1 cellular context compared by ENCODE assay signal in genomic region chr10:97445722-97446639, GRCh38.
TF ChIP-seq lines count a peak whose summit lies in the region.

A gene with protein sequence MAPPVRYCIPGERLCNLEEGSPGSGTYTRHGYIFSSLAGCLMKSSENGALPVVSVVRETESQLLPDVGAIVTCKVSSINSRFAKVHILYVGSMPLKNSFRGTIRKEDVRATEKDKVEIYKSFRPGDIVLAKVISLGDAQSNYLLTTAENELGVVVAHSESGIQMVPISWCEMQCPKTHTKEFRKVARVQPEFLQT (minus strand): TSS chr10:97446006. CDS start chr10:97445985, 21 bp downstream.
Gene ZDHHC16, plus strand, starts transcription at chr10:97446175. Its CDS starts 5,501 bp downstream, at chr10:97451676.

TF ChIP-seq in K562, 482 proteins besides CTCF, POLR2A, EP300 and RAD21 (continued from another document and continues in another):
- TF ChIP-seq, protein P1, sequence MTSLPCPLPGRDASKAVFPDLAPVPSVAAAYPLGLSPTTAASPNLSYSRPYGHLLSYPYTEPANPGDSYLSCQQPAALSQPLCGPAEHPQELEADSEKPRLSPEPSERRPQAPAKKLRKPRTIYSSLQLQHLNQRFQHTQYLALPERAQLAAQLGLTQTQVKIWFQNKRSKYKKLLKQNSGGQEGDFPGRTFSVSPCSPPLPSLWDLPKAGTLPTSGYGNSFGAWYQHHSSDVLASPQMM (CRISPR knock-in tag; IDR thresholded peaks at IDR 0.05), result no peak
- TF ChIP-seq TAF9B (IDR thresholded peaks at IDR 0.05; ENCODE audit: partially characterized antibody), result peak; percentile 53
- TF ChIP-seq GABPA (tag; conservative IDR thresholded peaks at IDR 0.05; ENCODE audit: low read depth), result peak; percentile 57; the same call in 1 of the 2 replicates
- peak; percentile 70; the same call in 1 of the 2 replicates for TF ChIP-seq MXI1 (IDR thresholded peaks at IDR 0.05; ENCODE audit: low read depth, low read length)
- TF ChIP-seq, protein P2, sequence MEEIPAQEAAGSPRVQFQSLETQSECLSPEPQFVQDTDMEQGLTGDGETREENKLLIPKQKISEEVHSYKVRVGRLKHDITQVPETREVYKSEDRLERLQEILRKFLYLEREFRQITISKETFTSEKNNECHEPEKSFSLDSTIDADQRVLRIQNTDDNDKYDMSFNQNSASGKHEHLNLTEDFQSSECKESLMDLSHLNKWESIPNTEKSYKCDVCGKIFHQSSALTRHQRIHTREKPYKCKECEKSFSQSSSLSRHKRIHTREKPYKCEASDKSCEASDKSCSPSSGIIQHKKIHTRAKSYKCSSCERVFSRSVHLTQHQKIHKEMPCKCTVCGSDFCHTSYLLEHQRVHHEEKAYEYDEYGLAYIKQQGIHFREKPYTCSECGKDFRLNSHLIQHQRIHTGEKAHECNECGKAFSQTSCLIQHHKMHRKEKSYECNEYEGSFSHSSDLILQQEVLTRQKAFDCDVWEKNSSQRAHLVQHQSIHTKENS (CRISPR knock-in tag; IDR thresholded peaks at IDR 0.05), result no peak
- TF ChIP-seq NR2C2 (CRISPR knock-in tag; IDR thresholded peaks at IDR 0.05), result no peak
- TF ChIP-seq NR2C2 (tag; IDR thresholded peaks at IDR 0.05), result peak; percentile 73
- TF ChIP-seq MECOM (CRISPR knock-in tag; IDR thresholded peaks at IDR 0.05), result no peak
- TF ChIP-seq RFX7 (CRISPR knock-in tag; IDR thresholded peaks at IDR 0.05), result no peak
- TF ChIP-seq TOE1 (IDR thresholded peaks at IDR 0.05; ENCODE audit: borderline replicate concordance), result no peak
- TF ChIP-seq TOE1 (CRISPR knock-in tag; IDR thresholded peaks at IDR 0.05; ENCODE audit: borderline replicate concordance, low read depth), result no peak
- TF ChIP-seq HNRNPL (IDR thresholded peaks at IDR 0.05; ENCODE audit: low read depth, low read length), result 0 out of 2 replicates have a peak, but pooled peaks have one; percentile 55
- TF ChIP-seq NRF1 (conservative IDR thresholded peaks at IDR 0.05 in 1 of 2, IDR thresholded peaks at IDR 0.05 in 1 of 2), result peak; percentile 95 to 96
- TF ChIP-seq HDAC3 (IDR thresholded peaks at IDR 0.05; ENCODE audit: borderline replicate concordance, partially characterized antibody), result no peak
- TF ChIP-seq FOXK2 (conservative IDR thresholded peaks at IDR 0.05 in 1 of 2, IDR thresholded peaks at IDR 0.05 in 1 of 2; ENCODE audit: low read depth in 2 of 2), result peak; percentile 27 to 31; a peak in 1 of 4 replicates
- no peak for TF ChIP-seq SREBF2 (CRISPR knock-in tag; IDR thresholded peaks at IDR 0.05)
- TF ChIP-seq CSDE1 (IDR thresholded peaks at IDR 0.05), result no peak
- TF ChIP-seq, protein P3, sequence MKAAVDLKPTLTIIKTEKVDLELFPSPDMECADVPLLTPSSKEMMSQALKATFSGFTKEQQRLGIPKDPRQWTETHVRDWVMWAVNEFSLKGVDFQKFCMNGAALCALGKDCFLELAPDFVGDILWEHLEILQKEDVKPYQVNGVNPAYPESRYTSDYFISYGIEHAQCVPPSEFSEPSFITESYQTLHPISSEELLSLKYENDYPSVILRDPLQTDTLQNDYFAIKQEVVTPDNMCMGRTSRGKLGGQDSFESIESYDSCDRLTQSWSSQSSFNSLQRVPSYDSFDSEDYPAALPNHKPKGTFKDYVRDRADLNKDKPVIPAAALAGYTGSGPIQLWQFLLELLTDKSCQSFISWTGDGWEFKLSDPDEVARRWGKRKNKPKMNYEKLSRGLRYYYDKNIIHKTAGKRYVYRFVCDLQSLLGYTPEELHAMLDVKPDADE (conservative IDR thresholded peaks at IDR 0.05; ENCODE audit: control insufficient read depth, low read depth, low read length), result peak; percentile 82; the same call in 1 of the 2 replicates
- TF ChIP-seq PHF20 (IDR thresholded peaks at IDR 0.05; ENCODE audit: partially characterized antibody), result peak; percentile 79
- TF ChIP-seq HDAC2 (IDR thresholded peaks at IDR 0.05), result 0 out of 2 replicates have a peak, but pooled peaks have one; percentile 41
- no peak for TF ChIP-seq POLR3G (IDR thresholded peaks at IDR 0.05; ENCODE audit: extremely low read depth, insufficient read length, insufficient replicate concordance)
- no peak for TF ChIP-seq MIER1 (IDR thresholded peaks at IDR 0.05; ENCODE audit: low read depth)
- peak; percentile 94 for TF ChIP-seq HCFC1 (IDR thresholded peaks at IDR 0.05; ENCODE audit: low read depth, low read length)
- no peak for TF ChIP-seq NCOA6 (IDR thresholded peaks at IDR 0.05)
- TF ChIP-seq RBBP5 (IDR thresholded peaks at IDR 0.05; ENCODE audit: borderline replicate concordance, insufficient read depth, low read length, poor library complexity, severe bottlenecking), result peak; percentile 55
- TF ChIP-seq CREM (IDR thresholded peaks at IDR 0.05; ENCODE audit: low read depth), result peak; percentile 67
- no peak for TF ChIP-seq ESRRB (CRISPR knock-in tag; IDR thresholded peaks at IDR 0.05; ENCODE audit: borderline replicate concordance)
- TF ChIP-seq ZNF551 (CRISPR knock-in tag; IDR thresholded peaks at IDR 0.05), result no peak
- peak; percentile 57 for TF ChIP-seq CHD2 (IDR thresholded peaks at IDR 0.05; ENCODE audit: low read depth, low read length)
- TF ChIP-seq NR4A1 (CRISPR knock-in tag; IDR thresholded peaks at IDR 0.05), result no peak
- no peak for TF ChIP-seq NR4A1 (tag; IDR thresholded peaks at IDR 0.05)
- no peak for TF ChIP-seq ZBTB12 (CRISPR knock-in tag; IDR thresholded peaks at IDR 0.05)
- TF ChIP-seq ELF4 (CRISPR knock-in tag; IDR thresholded peaks at IDR 0.05), result no peak
- TF ChIP-seq SMAD4 (CRISPR knock-in tag; conservative IDR thresholded peaks at IDR 0.05), result 0 out of 2 replicates have a peak, but pooled peaks have one; percentile 9
- TF ChIP-seq, protein P4, sequence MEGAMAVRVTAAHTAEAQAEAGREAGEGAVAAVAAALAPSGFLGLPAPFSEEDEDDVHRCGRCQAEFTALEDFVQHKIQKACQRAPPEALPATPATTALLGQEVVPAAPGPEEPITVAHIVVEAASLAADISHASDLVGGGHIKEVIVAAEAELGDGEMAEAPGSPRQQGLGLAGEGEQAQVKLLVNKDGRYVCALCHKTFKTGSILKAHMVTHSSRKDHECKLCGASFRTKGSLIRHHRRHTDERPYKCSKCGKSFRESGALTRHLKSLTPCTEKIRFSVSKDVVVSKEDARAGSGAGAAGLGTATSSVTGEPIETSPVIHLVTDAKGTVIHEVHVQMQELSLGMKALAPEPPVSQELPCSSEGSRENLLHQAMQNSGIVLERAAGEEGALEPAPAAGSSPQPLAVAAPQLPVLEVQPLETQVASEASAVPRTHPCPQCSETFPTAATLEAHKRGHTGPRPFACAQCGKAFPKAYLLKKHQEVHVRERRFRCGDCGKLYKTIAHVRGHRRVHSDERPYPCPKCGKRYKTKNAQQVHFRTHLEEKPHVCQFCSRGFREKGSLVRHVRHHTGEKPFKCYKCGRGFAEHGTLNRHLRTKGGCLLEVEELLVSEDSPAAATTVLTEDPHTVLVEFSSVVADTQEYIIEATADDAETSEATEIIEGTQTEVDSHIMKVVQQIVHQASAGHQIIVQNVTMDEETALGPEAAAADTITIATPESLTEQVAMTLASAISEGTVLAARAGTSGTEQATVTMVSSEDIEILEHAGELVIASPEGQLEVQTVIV (CRISPR knock-in tag; IDR thresholded peaks at IDR 0.05; ENCODE audit: borderline replicate concordance), result no peak
- TF ChIP-seq HNRNPH1 (optimal IDR thresholded peaks at IDR 0.05; ENCODE audit: low read depth, low read length), result no peak
- no peak for TF ChIP-seq WHSC1 (IDR thresholded peaks at IDR 0.05; ENCODE audit: low read length)
- TF ChIP-seq, protein P5, sequence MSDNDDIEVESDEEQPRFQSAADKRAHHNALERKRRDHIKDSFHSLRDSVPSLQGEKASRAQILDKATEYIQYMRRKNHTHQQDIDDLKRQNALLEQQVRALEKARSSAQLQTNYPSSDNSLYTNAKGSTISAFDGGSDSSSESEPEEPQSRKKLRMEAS (CRISPR knock-in tag; IDR thresholded peaks at IDR 0.05), result peak; percentile 76
- TF ChIP-seq NFYB (IDR thresholded peaks at IDR 0.05; ENCODE audit: extremely low read depth, insufficient read length), result peak; percentile 67
- TF ChIP-seq, protein P6, sequence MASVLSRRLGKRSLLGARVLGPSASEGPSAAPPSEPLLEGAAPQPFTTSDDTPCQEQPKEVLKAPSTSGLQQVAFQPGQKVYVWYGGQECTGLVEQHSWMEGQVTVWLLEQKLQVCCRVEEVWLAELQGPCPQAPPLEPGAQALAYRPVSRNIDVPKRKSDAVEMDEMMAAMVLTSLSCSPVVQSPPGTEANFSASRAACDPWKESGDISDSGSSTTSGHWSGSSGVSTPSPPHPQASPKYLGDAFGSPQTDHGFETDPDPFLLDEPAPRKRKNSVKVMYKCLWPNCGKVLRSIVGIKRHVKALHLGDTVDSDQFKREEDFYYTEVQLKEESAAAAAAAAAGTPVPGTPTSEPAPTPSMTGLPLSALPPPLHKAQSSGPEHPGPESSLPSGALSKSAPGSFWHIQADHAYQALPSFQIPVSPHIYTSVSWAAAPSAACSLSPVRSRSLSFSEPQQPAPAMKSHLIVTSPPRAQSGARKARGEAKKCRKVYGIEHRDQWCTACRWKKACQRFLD (CRISPR knock-in tag; IDR thresholded peaks at IDR 0.05), result no peak
- TF ChIP-seq, protein P7, sequence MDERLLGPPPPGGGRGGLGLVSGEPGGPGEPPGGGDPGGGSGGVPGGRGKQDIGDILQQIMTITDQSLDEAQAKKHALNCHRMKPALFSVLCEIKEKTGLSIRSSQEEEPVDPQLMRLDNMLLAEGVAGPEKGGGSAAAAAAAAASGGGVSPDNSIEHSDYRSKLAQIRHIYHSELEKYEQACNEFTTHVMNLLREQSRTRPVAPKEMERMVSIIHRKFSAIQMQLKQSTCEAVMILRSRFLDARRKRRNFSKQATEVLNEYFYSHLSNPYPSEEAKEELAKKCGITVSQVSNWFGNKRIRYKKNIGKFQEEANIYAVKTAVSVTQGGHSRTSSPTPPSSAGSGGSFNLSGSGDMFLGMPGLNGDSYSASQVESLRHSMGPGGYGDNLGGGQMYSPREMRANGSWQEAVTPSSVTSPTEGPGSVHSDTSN (CRISPR knock-in tag; IDR thresholded peaks at IDR 0.05; ENCODE audit: low read depth), result no peak
- TF ChIP-seq, protein P7 (tag; conservative IDR thresholded peaks at IDR 0.05; ENCODE audit: low read depth), result no peak
- TF ChIP-seq STAG1 (CRISPR knock-in tag; IDR thresholded peaks at IDR 0.05; ENCODE audit: borderline replicate concordance), result no peak
- TF ChIP-seq TFE3 (CRISPR knock-in tag; IDR thresholded peaks at IDR 0.05), result no peak
- peak; percentile 50; the same call in 1 of the 2 replicates for TF ChIP-seq SPI1 (IDR thresholded peaks at IDR 0.05; ENCODE audit: borderline replicate concordance, low read depth, low read length)
- 0 out of 2 replicates have a peak, but pooled peaks have one; percentile 33 for TF ChIP-seq ZNF511 (CRISPR knock-in tag; IDR thresholded peaks at IDR 0.05)
- no peak for TF ChIP-seq KLF16 (IDR thresholded peaks at IDR 0.05)
- no peak for TF ChIP-seq SFPQ (IDR thresholded peaks at IDR 0.05; ENCODE audit: low read depth, low read length)
